11 cellular contexts compared by ENCODE assay signal in the genomic region with DNA sequence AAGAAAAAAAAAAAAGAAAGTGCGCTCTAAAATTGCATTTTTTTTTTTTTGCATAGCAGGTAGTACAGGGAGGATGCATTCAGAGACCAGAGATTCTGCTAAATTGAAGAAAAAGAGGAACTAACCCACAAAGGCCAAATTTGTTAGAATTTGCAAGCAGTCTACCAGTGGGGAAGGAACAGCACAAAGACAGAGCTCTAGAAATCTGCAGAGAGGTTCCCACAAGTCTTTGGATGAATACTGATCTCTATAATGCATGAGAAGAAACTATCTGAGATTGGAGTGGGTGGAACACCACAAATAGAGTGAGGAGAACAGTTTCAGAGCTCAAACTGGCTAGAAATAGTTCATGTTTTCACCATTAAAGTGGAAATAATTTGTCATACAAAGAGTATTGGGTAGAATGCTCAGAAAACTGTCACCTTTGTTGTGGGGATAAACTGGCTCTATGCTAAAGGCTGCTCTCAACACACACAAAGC.
A peak's percentile ranks its signal among the peaks of the same experiment; 100 is the strongest.
DNase-seq lines count a peak whose midpoint lies in the region; ATAC-seq and TF ChIP-seq lines count a peak whose summit lies in the region.
"Had no signal": no experiment of that assay in that cellular context is flagged by ENCODE, and none has a peak within 500 bp of the region (broad histone marks: within the 10 kb centered on the region; RNA-seq: fewer than 3 reads in every experiment).

No MANE protein-coding gene starts in this region.

- no peaks in the 10 kb centered on the region for H3K4me1 ChIP-seq in body of pancreas

- intact Hi-C loops in body of pancreas (cut with DNase I) = no loop called here

- TF ChIP-seq CTCF in body of pancreas (IDR thresholded peaks at IDR 0.05) = no peak
- no peak for TF ChIP-seq CTCF in foreskin fibroblast (IDR thresholded peaks at IDR 0.05; ENCODE audit: low read depth, low read length)

- peak; percentile 91 for ATAC-seq in GM18907 (IDR thresholded peaks at IDR 0.05; ENCODE audit: unreplicated experiment)
- peak; percentile 93 for ATAC-seq in GM21717 (IDR thresholded peaks at IDR 0.05; ENCODE audit: unreplicated experiment)
- ATAC-seq in HG03469 (IDR thresholded peaks at IDR 0.05; ENCODE audit: unreplicated experiment) = peak; percentile 93
- no peak for ATAC-seq in body of pancreas

- 90 to 97% methylated on average over 1 of the region's 1 CpG for WGBS in body of pancreas, 2 donors

- H3K9me3 ChIP-seq in body of pancreas = no peaks in the 10 kb centered on the region

- no peaks in the 10 kb centered on the region for H3K36me3 ChIP-seq in body of pancreas (replicated peaks in 1 of 2; ENCODE audit: insufficient read depth in 1 of 2, low read depth in 2 of 2)

- H3K27ac ChIP-seq in body of pancreas = no peak overlapping the region
- H3K27ac ChIP-seq: VCaP had no signal

- no peak for TF ChIP-seq POLR2A in body of pancreas (IDR thresholded peaks at IDR 0.05)

- in situ Hi-C loops in ACHN (cut with HindIII; ENCODE audit: low pct_ligation_motif_present, low pct_unique_long_range_greater_than_20kb, low sequenced_read_pairs) = no loop called here

- H3K4me3 ChIP-seq in body of pancreas = no peak overlapping the region
- H3K4me3 ChIP-seq in foreskin fibroblast (ENCODE audit: low read depth in 1 of 2, low read length in 2 of 2) = no peak overlapping the region

- H3K27me3 ChIP-seq in body of pancreas = no peaks in the 10 kb centered on the region

- DNase-seq in inferior parietal cortex (ENCODE audit: extremely low spot score) (peak; percentile 10), body of pancreas (no peak), ACHN (no peak), foreskin fibroblast (no peak), T-helper 9 cell (no peak)
- DNase-seq: NCI-H1092 treated with DMSO at 0.1 percent for 48 hours; stimulated activated naive CD4-positive, alpha-beta T cell had no signal
